ENCODE assay signal across 9 cellular contexts in the genomic region with DNA sequence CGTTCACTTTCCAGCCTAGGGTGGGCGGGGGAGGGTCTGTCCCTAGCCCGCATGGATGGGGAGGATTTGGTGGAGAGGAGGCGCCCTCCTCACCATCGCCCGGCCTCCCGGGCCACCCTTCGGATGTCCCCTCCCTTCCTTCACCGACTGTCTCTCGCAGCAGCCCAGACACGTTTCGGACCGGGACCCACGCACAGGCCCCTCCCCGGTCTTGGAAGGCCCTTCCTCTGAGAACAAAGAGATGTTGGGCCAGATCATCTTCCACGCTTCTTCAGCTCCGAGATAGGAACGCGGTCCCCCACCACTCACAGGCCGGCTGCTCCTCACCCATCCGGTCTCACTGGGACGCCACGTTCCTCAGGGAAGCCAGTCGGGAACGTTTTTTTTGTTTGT. TPM values are rescaled to one million over a fixed set of nuclear protein-coding genes. Genes with fewer than 3 reads are reported as not detected.
A peak's percentile ranks its signal among the peaks of the same experiment; 100 is the strongest.
DNase-seq lines count a peak whose midpoint lies in the region; ATAC-seq, FAIRE-seq and TF ChIP-seq lines count a peak whose summit lies in the region.
"Had no signal": no experiment of that assay in that cellular context is flagged by ENCODE, and none has a peak within 500 bp of the region (broad histone marks: within the 10 kb centered on the region; RNA-seq: fewer than 3 reads in every experiment).

No MANE protein-coding gene starts in this region.

- DNase-seq in H9 (peak; percentile 58), astrocyte (ENCODE audit: low read depth) (no peak), NCI-H146 treated with DMSO at 0.1 percent for 48 hours (lab: John Stamatoyannopoulos, UW; ENCODE audit: unreplicated experiment) (no peak), SW480 (ENCODE audit: low spot score) (no peak)
- DNase-seq: NCI-H2081 treated with DMSO at 0.1 percent for 48 hours had no signal

- TF ChIP-seq CTCF in H9 (conservative IDR thresholded peaks at IDR 0.05) (no peak), astrocyte (IDR thresholded peaks at IDR 0.05; ENCODE audit: insufficient read depth, low read depth, low read length) (no peak)

- H3K27ac ChIP-seq in H9 (ENCODE audit: insufficient read length, low read depth, low read length) = no peak overlapping the region
- no peak overlapping the region for H3K27ac ChIP-seq in astrocyte (ENCODE audit: low read depth, low read length)
- no peak overlapping the region for H3K27ac ChIP-seq in iPS-18a (ENCODE audit: low read length)
- H3K27ac ChIP-seq in skeletal muscle tissue (ENCODE audit: low read depth, low read length) = peak overlapping the region; percentile 51

- H3K4me3 Mint-ChIP-seq in H9 = peak overlapping the region; percentile 67 to 84
- H3K4me3 Mint-ChIP-seq in astrocyte (ENCODE audit: unreplicated experiment) = peak overlapping the region; percentile 70

- WGBS in H9 (ENCODE audit: extremely low coverage, insufficient read length, low lambda C conversion rate) = no CpG with 5 or more reads among the region's 25 CpGs

- H3K4me2 ChIP-seq in H9 (ENCODE audit: insufficient read depth, insufficient read length, low read length) = peak overlapping the region; percentile 96
- H3K4me2 ChIP-seq in astrocyte (ENCODE audit: low read length) = peak overlapping the region; percentile 97

- H3K4me1 ChIP-seq in H9 (ENCODE audit: insufficient read depth, low read length) (no peaks in the 10 kb centered on the region), astrocyte (ENCODE audit: insufficient read depth, low read length) (peaks cover 17% of the 10 kb centered on the region), iPS-18a (ENCODE audit: control insufficient read depth, low read depth, low read length) (no peaks in the 10 kb centered on the region), skeletal muscle tissue (ENCODE audit: control insufficient read depth in 3 of 3, insufficient read depth in 3 of 3, low read length in 3 of 3) (peaks cover 33 to 47% (median 38%) of the 10 kb centered on the region in 3 donors)

- H4K20me1 ChIP-seq in H9 (ENCODE audit: control insufficient read depth, insufficient read depth, insufficient read length) (no peaks in the 10 kb centered on the region), astrocyte (ENCODE audit: insufficient read depth, low read length) (peaks cover 31% of the 10 kb centered on the region)

- H3K27me3 ChIP-seq in H9 (ENCODE audit: insufficient read depth, low read length) (no peaks in the 10 kb centered on the region), astrocyte (ENCODE audit: insufficient read depth, low read length) (no peaks in the 10 kb centered on the region), iPS-18a (ENCODE audit: control insufficient read depth, insufficient read depth, low read length) (no peaks in the 10 kb centered on the region), skeletal muscle tissue (ENCODE audit: control insufficient read depth in 3 of 3, insufficient read depth in 3 of 3, low read length in 3 of 3) (no peaks in the 10 kb centered on the region)

- no peak overlapping the region for H3K23ac ChIP-seq in H9 (ENCODE audit: insufficient read length, low read depth, low read length)

- H3K9me3 Mint-ChIP-seq in H9 (no peaks in the 10 kb centered on the region; a peak in 1 of 5 replicates), astrocyte (ENCODE audit: unreplicated experiment) (no peaks in the 10 kb centered on the region)

- H3K27me3 Mint-ChIP-seq in H9 (ENCODE audit: low read depth) = peaks cover 2% of the 10 kb centered on the region
- H3K27me3 Mint-ChIP-seq in astrocyte (ENCODE audit: low read depth, unreplicated experiment) = peaks cover 1% of the 10 kb centered on the region

- H2BK5ac ChIP-seq in H9 (ENCODE audit: insufficient read length, low read length) = no peak overlapping the region

- H2BK120ac ChIP-seq in H9 (ENCODE audit: low read depth, low read length, poor library complexity, severe bottlenecking) = no peak overlapping the region

- no peaks in the 10 kb centered on the region for H3K9me3 ChIP-seq in H9 (ENCODE audit: control insufficient read depth, low read depth, low read length)
- no peaks in the 10 kb centered on the region for H3K9me3 ChIP-seq in astrocyte (ENCODE audit: insufficient read depth, low read depth, low read length)
- no peaks in the 10 kb centered on the region for H3K9me3 ChIP-seq in iPS-18a (ENCODE audit: control insufficient read depth, low read depth, low read length)
- no peaks in the 10 kb centered on the region for H3K9me3 ChIP-seq in skeletal muscle tissue (ENCODE audit: control insufficient read depth in 3 of 3, low read length in 3 of 3)

- peak overlapping the region; percentile 85 for H3K4me3 ChIP-seq in astrocyte (ENCODE audit: insufficient read depth, low read depth, low read length)
- H3K4me3 ChIP-seq in iPS-18a (ENCODE audit: low read length) = peak overlapping the region; percentile 89
- H3K4me3 ChIP-seq in skeletal muscle tissue (ENCODE audit: low read length in 3 of 3) = peak overlapping the region; percentile 86 to 98 (median 88)

- H3T11ph ChIP-seq in H9 (ENCODE audit: low read length) = no peak overlapping the region

- 0 out of 2 replicates have a peak overlapping the region, but pooled peaks have one; percentile 21 for H3K14ac ChIP-seq in H9 (ENCODE audit: insufficient read depth, low read length)

- no peak overlapping the region for H3K18ac ChIP-seq in H9 (ENCODE audit: insufficient read length, low read depth, low read length)

- H3K56ac ChIP-seq in H9 (ENCODE audit: insufficient read length, low read depth, low read length) = no peak overlapping the region

- no peak overlapping the region for H2BK20ac ChIP-seq in H9 (ENCODE audit: low read depth, low read length, poor library complexity, severe bottlenecking)

- H3K23me2 ChIP-seq in H9 (ENCODE audit: insufficient read length, low read depth, low read length, poor library complexity, severe bottlenecking) = peaks cover 6% of the 10 kb centered on the region

- H3K36me3 ChIP-seq in astrocyte (ENCODE audit: insufficient read depth, low read length) (no peaks in the 10 kb centered on the region), iPS-18a (ENCODE audit: control insufficient read depth, low read depth, low read length) (peaks cover 7% of the 10 kb centered on the region), skeletal muscle tissue (ENCODE audit: control insufficient read depth in 3 of 3, insufficient read depth in 3 of 3, low read length in 3 of 3) (peaks cover 2 to 7% (median 4%) of the 10 kb centered on the region in 3 donors)

- peaks cover 6 to 39% (median 31%) of the 10 kb centered on the region in 3 experiments; a peak in 6 of 7 replicates for H3K36me3 Mint-ChIP-seq in H9 (ENCODE audit: insufficient read depth in 1 of 3, low read depth in 3 of 3)
- peaks cover 10% of the 10 kb centered on the region for H3K36me3 Mint-ChIP-seq in astrocyte (ENCODE audit: low read depth, unreplicated experiment)

- ATAC-seq in GM19328 (IDR thresholded peaks at IDR 0.05; ENCODE audit: unreplicated experiment) (no peak), GM21529 (IDR thresholded peaks at IDR 0.05; ENCODE audit: unreplicated experiment) (no peak)

- H3K9ac ChIP-seq in H9 (ENCODE audit: extremely low read depth, insufficient read length, low read length) (no peak overlapping the region), astrocyte (ENCODE audit: low read length) (peak overlapping the region; percentile 91), iPS-18a (ENCODE audit: low read length) (peak overlapping the region; percentile 83), skeletal muscle tissue (ENCODE audit: low read depth in 1 of 3, low read length in 3 of 3) (peak overlapping the region in 2 of 3 donors; percentile 85 to 91)

- no peaks in the 10 kb centered on the region for H3K79me2 ChIP-seq in H9 (ENCODE audit: insufficient read depth, low read length)
- H3K79me2 ChIP-seq in astrocyte (ENCODE audit: insufficient read depth, low read length) = peaks cover 36% of the 10 kb centered on the region

- H3K79me1 ChIP-seq in H9 (ENCODE audit: insufficient read depth, low read depth, low read length, poor library complexity, severe bottlenecking) = peaks cover 10% of the 10 kb centered on the region

- H4K8ac ChIP-seq in H9 (replicated peaks; ENCODE audit: insufficient read length, low read depth, low read length) = no peak overlapping the region

- H2BK15ac ChIP-seq in H9 (ENCODE audit: low read depth, low read length) = no peak overlapping the region

- no peak overlapping the region for H4K5ac ChIP-seq in H9 (ENCODE audit: insufficient read length, low read depth, low read length)

- no peak overlapping the region for H2BK12ac ChIP-seq in H9 (ENCODE audit: insufficient read length, low read depth, low read length)

- H3K4ac ChIP-seq in H9 (ENCODE audit: low read depth, low read length) = no peak overlapping the region

- H3K4me1 Mint-ChIP-seq in H9 (peaks cover 27 to 49% of the 10 kb centered on the region in 2 experiments), astrocyte (ENCODE audit: low read depth, unreplicated experiment) (peaks cover 10% of the 10 kb centered on the region)

- no peak overlapping the region for H4K91ac ChIP-seq in H9 (ENCODE audit: insufficient read length, low read depth, low read length)

- H3K27ac Mint-ChIP-seq in H9 (peak overlapping the region; percentile 59 to 92 (median 91); a peak in 6 of 7 replicates), astrocyte (ENCODE audit: unreplicated experiment) (no peak overlapping the region)

- no peak overlapping the region for H2AK5ac ChIP-seq in H9 (ENCODE audit: insufficient read length, low read length)

- FAIRE-seq in astrocyte (lab: Jason Lieb, UNC) = no peak

- H2AFZ ChIP-seq in H9 (ENCODE audit: low read length) (no peak overlapping the region), astrocyte (ENCODE audit: low read depth, low read length) (peak overlapping the region; percentile 81)

RNA-seq across cellular contexts. Expression of a gene that starts 0.6 kb away (rescaled TPM):
- total RNA-seq in H9 (2021) (44.7 and 46.1 TPM in 2 replicates), astrocyte (32.7 and 34.3 TPM in 2 replicates), skeletal muscle tissue (7.3 TPM)

RNA-seq across cellular contexts. Expression of a gene that starts 7.7 kb away (rescaled TPM):
- total RNA-seq in H9 (2021) = 9.0 and 11.6 TPM in 2 replicates
- total RNA-seq in astrocyte = 4.6 and 4.9 TPM in 2 replicates
- total RNA-seq in skeletal muscle tissue = not detected

RNA-seq across cellular contexts. Expression of a gene that starts 21.5 kb away (rescaled TPM):
- total RNA-seq in H9 (2021) (15.4 and 16.5 TPM in 2 replicates), astrocyte (14.5 and 21.7 TPM in 2 replicates), skeletal muscle tissue (23.5 TPM)

RNA-seq across cellular contexts. Expression of a gene that starts 38.9 kb away (rescaled TPM):
- total RNA-seq in H9 (2021) (29.8 and 30.2 TPM in 2 replicates), astrocyte (30.4 and 37.5 TPM in 2 replicates), skeletal muscle tissue (33.9 TPM)

RNA-seq across cellular contexts. Expression of a gene that starts 42.5 kb away (rescaled TPM):
- total RNA-seq in H9 (2021) = 52.3 and 59.5 TPM in 2 replicates
- 26.0 and 26.4 TPM in 2 replicates for total RNA-seq in astrocyte
- 8.9 TPM for total RNA-seq in skeletal muscle tissue
